In genomic region chr17:3861761-3862681, GRCh38 we compare ENCODE assay signal across 19 cellular contexts. TPM values are rescaled to one million over a fixed set of nuclear protein-coding genes. Genes with fewer than 3 reads are reported as not detected.
"Had no signal": no experiment of that assay in that cellular context is flagged by ENCODE, and none has a peak within 500 bp of the region (broad histone marks: within the 10 kb centered on the region; RNA-seq: fewer than 3 reads in every experiment).

No MANE protein-coding gene starts in this region.

- H3K4me1 ChIP-seq: gastrocnemius medialis had no signal

- H3K9me3 ChIP-seq: gastrocnemius medialis, neutrophil had no signal

- DNase-seq: cortex of kidney; dorsolateral prefrontal cortex; effector CD8-positive, alpha-beta T cell; gastrocnemius medialis; kidney glomerular epithelial cell; stimulated activated CD4-positive, alpha-beta T cell treated with anti-CD3 and anti-CD28 coated beads, Interleukin-2, amount 100 ng/mL, for 24 hours; stimulated activated CD4-positive, alpha-beta T cell treated with anti-CD3 and anti-CD28 coated beads, Interleukin-4, amount 100 ng/mL, for 4 hours; stimulated activated naive B cell treated with anti-CD40 and anti-IgM and Interleukin-4, amounts not matched to agents 10 μg/mL and 1 μg/mL and 100 μg/mL, for 72 hours; trophoblast cell had no signal

- H3K4me1 Mint-ChIP-seq: central memory CD8-positive, alpha-beta T cell; stimulated activated naive B cell treated with anti-CD40 and anti-IgM and Interleukin-4, amounts not matched to agents 10 μg/mL and 1 μg/mL and 100 μg/mL, for 72 hours had no signal

- H3K36me3 ChIP-seq: gastrocnemius medialis had no signal

- H3K4me3 Mint-ChIP-seq: central memory CD8-positive, alpha-beta T cell; nephron; stimulated activated naive B cell treated with anti-CD40 and anti-IgM and Interleukin-4, amounts not matched to agents 10 μg/mL and 1 μg/mL and 100 μg/mL, for 72 hours had no signal

- H3K27ac ChIP-seq: dorsolateral prefrontal cortex, gastrocnemius medialis, hepatocyte, neutrophil had no signal

- ATAC-seq: esophagus mucosa; gastrocnemius medialis; left lobe of liver; sciatic nerve; stimulated activated naive B cell treated with anti-CD40 and anti-IgM and Interleukin-4, amounts not matched to agents 10 μg/mL and 1 μg/mL and 100 μg/mL, for 72 hours had no signal

- H3K4me2 ChIP-seq: hepatocyte had no signal

- H3K27ac Mint-ChIP-seq: stimulated activated naive B cell treated with anti-CD40 and anti-IgM and Interleukin-4, amounts not matched to agents 10 μg/mL and 1 μg/mL and 100 μg/mL, for 72 hours had no signal

- H3K4me3 ChIP-seq: dorsolateral prefrontal cortex, gastrocnemius medialis, hepatocyte had no signal

- H2AFZ ChIP-seq: hepatocyte had no signal

- H3K27me3 ChIP-seq: dorsolateral prefrontal cortex, gastrocnemius medialis, hepatocyte, neutrophil had no signal

- H3K9me3 Mint-ChIP-seq: central memory CD8-positive, alpha-beta T cell; nephron; stimulated activated naive B cell treated with anti-CD40 and anti-IgM and Interleukin-4, amounts not matched to agents 10 μg/mL and 1 μg/mL and 100 μg/mL, for 72 hours had no signal

RNA-seq across cellular contexts. Expression of gene P2RX1, which starts 54.2 kb away (rescaled TPM):
- total RNA-seq: osteocyte, pulmonary artery endothelial cell had no signal
- polyA plus RNA-seq: fibroblast of lung had no signal
